Comparison of ENCODE assay signal across 10 cellular contexts in genomic region chr10:96306516-96306915, GRCh38. TPM values are rescaled to one million over a fixed set of nuclear protein-coding genes. Genes with fewer than 3 reads are reported as not detected.
DNase-seq lines count a peak whose midpoint lies in the region; ATAC-seq and TF ChIP-seq lines count a peak whose summit lies in the region.
"Had no signal": no experiment of that assay in that cellular context is flagged by ENCODE, and none has a peak within 500 bp of the region (broad histone marks: within the 10 kb centered on the region; RNA-seq: fewer than 3 reads in every experiment).

No MANE protein-coding gene starts in this region.

- no peaks in the 10 kb centered on the region for H3K4me1 Mint-ChIP-seq in HFFc6 (ENCODE audit: low read depth)

- DNase-seq in Ammon's horn (ENCODE audit: low spot score) (peak; percentile 71), kidney epithelial cell (ENCODE audit: low read depth) (peak; percentile 28), HFFc6 (no peak), iPS-NIHi7 (ENCODE audit: extremely low spot score) (no peak)

- H3K27me3 ChIP-seq in OCI-LY1 (ENCODE audit: insufficient read depth, low read length) (no peaks in the 10 kb centered on the region), kidney epithelial cell (ENCODE audit: control insufficient read depth, insufficient read depth, low read length) (peaks cover 2% of the 10 kb centered on the region)

- H3K9ac ChIP-seq in OCI-LY1 (ENCODE audit: low read length) = peak overlapping the region; percentile 43; the same call in 1 of the 2 replicates

- H3K27ac Mint-ChIP-seq in HFFc6 = no peak overlapping the region

- H2AFZ ChIP-seq in OCI-LY1 (ENCODE audit: low read length) = no peak overlapping the region

- no peaks in the 10 kb centered on the region for H3K36me3 ChIP-seq in OCI-LY1 (ENCODE audit: insufficient read depth, low read length)
- H3K36me3 ChIP-seq in kidney epithelial cell (ENCODE audit: control insufficient read depth, insufficient read depth, low read length) = no peaks in the 10 kb centered on the region

- H3K4me1 ChIP-seq in OCI-LY1 (ENCODE audit: insufficient read depth, low read length, severe bottlenecking) = peaks cover 71% of the 10 kb centered on the region

- H3K4me2 ChIP-seq in OCI-LY1 (ENCODE audit: low read length) = peak overlapping the region; percentile 41

- peak; percentile 84 for ATAC-seq in GM18868 (IDR thresholded peaks at IDR 0.05; ENCODE audit: unreplicated experiment)
- ATAC-seq in GM21717 (IDR thresholded peaks at IDR 0.05; ENCODE audit: unreplicated experiment) = no peak
- no peak for ATAC-seq in GM19467 (IDR thresholded peaks at IDR 0.05; ENCODE audit: unreplicated experiment)

- peaks cover 5% of the 10 kb centered on the region for H3K27me3 Mint-ChIP-seq in HFFc6 (ENCODE audit: insufficient read depth)

- no peaks in the 10 kb centered on the region for H3K9me3 Mint-ChIP-seq in HFFc6

- H3K4me3 ChIP-seq in OCI-LY1 (ENCODE audit: low read depth, low read length, poor library complexity, severe bottlenecking) (peak overlapping the region; percentile 18), kidney epithelial cell (ENCODE audit: low read depth, low read length) (no peak overlapping the region)

- no peaks in the 10 kb centered on the region for H3K9me3 ChIP-seq in OCI-LY1 (ENCODE audit: low read length)

- H4K20me1 ChIP-seq in OCI-LY1 (ENCODE audit: insufficient read depth, low read length) = no peaks in the 10 kb centered on the region

- H3F3A ChIP-seq in OCI-LY1 (ENCODE audit: insufficient read depth, low read length) = no peaks in the 10 kb centered on the region

- TF ChIP-seq CTCF in OCI-LY1 (IDR thresholded peaks at IDR 0.05; ENCODE audit: low read length) (no peak), kidney epithelial cell (IDR thresholded peaks at IDR 0.05; ENCODE audit: insufficient read depth, low read length, poor library complexity, severe bottlenecking) (no peak), HFFc6 (IDR thresholded peaks at IDR 0.05) (no peak)

- no peaks in the 10 kb centered on the region for H3K9me2 ChIP-seq in OCI-LY1 (ENCODE audit: low read depth, low read length)

- no peaks in the 10 kb centered on the region for H3K36me3 Mint-ChIP-seq in HFFc6 (ENCODE audit: low read depth)

- no peaks in the 10 kb centered on the region for H3K79me2 ChIP-seq in OCI-LY1 (ENCODE audit: insufficient read depth, low read length)

- no peak overlapping the region for H3K4me3 Mint-ChIP-seq in HFFc6

- peak overlapping the region; percentile 72 for H3K27ac ChIP-seq in OCI-LY1 (ENCODE audit: low read depth, low read length, poor library complexity, severe bottlenecking)
- H3K27ac ChIP-seq: HL-60 had no signal

RNA-seq across cellular contexts. Expression of gene DNTT, which starts 2.3 kb away (rescaled TPM):
- total RNA-seq in kidney epithelial cell = not detected in 2 replicates
- total RNA-seq in HFFc6 (2021; fragmentation: NEBNext Ultra II Directional; extraction: Animal tissue kit (Norgen Biotek cat#: 25700)) = not detected

RNA-seq across cellular contexts. Expression of gene BLNK, which starts 35.1 kb away (rescaled TPM):
- total RNA-seq in kidney epithelial cell = 0.38 and 0.55 TPM in 2 replicates
- not detected for total RNA-seq in HFFc6 (2021; fragmentation: NEBNext Ultra II Directional; extraction: Animal tissue kit (Norgen Biotek cat#: 25700))

RNA-seq across cellular contexts. Expression of gene OPALIN, which starts 52.3 kb away (rescaled TPM):
- total RNA-seq in kidney epithelial cell = not detected in 2 replicates
- not detected for total RNA-seq in HFFc6 (2021; fragmentation: NEBNext Ultra II Directional; extraction: Animal tissue kit (Norgen Biotek cat#: 25700))
- total RNA-seq: mononuclear cell had no signal

Comparison
In these comparisons a context has a peak if more than half of its experiments do, and no peak if none do; other contexts are left out.
1. DNase-seq: peak in Ammon's horn (single experiment) and kidney epithelial cell (single experiment); none in HFFc6 (single experiment) and iPS-NIHi7 (single experiment).